In genomic region chr7:2637066-2637471, GRCh38 we compare ENCODE assay signal across 13 cellular contexts. TPM values are rescaled to one million over a fixed set of nuclear protein-coding genes. Genes with fewer than 3 reads are reported as not detected.
DNase-seq lines count a peak whose midpoint lies in the region; ATAC-seq and TF ChIP-seq lines count a peak whose summit lies in the region.
"Had no signal": no experiment of that assay in that cellular context is flagged by ENCODE, and none has a peak within 500 bp of the region (broad histone marks: within the 10 kb centered on the region; RNA-seq: fewer than 3 reads in every experiment).

No MANE protein-coding gene starts in this region.

- ATAC-seq in Panc1 = no peak
- ATAC-seq in naive thymus-derived CD4-positive, alpha-beta T cell = peak; percentile 1
- ATAC-seq in activated naive CD8-positive, alpha-beta T cell treated with anti-CD3 and anti-CD28 coated beads, Interleukin-2, amount 50 U/mL, for 24 hours = no peak
- no peak for ATAC-seq in activated T-helper 17 cell treated with anti-CD3 and anti-CD28 coated beads, Interleukin-2, amount 50 U/mL, for 72 hours (replicated peaks)

- H3K27ac ChIP-seq in Panc1 (ENCODE audit: low read length) = peak overlapping the region; percentile 96
- peak overlapping the region; percentile 70 for H3K27ac ChIP-seq in duodenal mucosa (ENCODE audit: low read depth, low read length)
- H3K27ac ChIP-seq in naive thymus-derived CD4-positive, alpha-beta T cell (ENCODE audit: low read depth, low read length) = no peak overlapping the region
- peak overlapping the region; percentile 80 to 95 (median 88) for H3K27ac ChIP-seq in thyroid gland
- H3K27ac ChIP-seq: C4-2B had no signal

- no peak for DNase-seq in Panc1 (ENCODE audit: low read depth, low spot score)
- DNase-seq in naive thymus-derived CD4-positive, alpha-beta T cell = no peak
- no peak for DNase-seq in thyroid gland
- no peak for DNase-seq in activated naive CD8-positive, alpha-beta T cell treated with anti-CD3 and anti-CD28 coated beads, Interleukin-2, amount 50 U/mL, for 24 hours
- DNase-seq in HCEC 1CT = no peak
- DNase-seq: activated CD4-positive, alpha-beta T cell treated with anti-CD3 and anti-CD28 coated beads for 4 hours; DND-41; NCI-H774 had no signal

- no peak overlapping the region for H3K27ac Mint-ChIP-seq in naive thymus-derived CD4-positive, alpha-beta T cell
- no peak overlapping the region for H3K27ac Mint-ChIP-seq in activated naive CD8-positive, alpha-beta T cell treated with anti-CD3 and anti-CD28 coated beads, Interleukin-2, amount 50 U/mL, for 24 hours
- no peak overlapping the region for H3K27ac Mint-ChIP-seq in activated T-helper 17 cell treated with anti-CD3 and anti-CD28 coated beads, Interleukin-2, amount 50 U/mL, for 72 hours
- H3K27ac Mint-ChIP-seq: T-helper 2 cell treated with Interferon-gamma antibody and Interleukin-4, amounts not matched to agents 5 μg/mL and 100 μg/mL, for 36 hours had no signal

- in situ Hi-C loops in Panc1 (cut with HindIII; ENCODE audit: low pct_unique_long_range_greater_than_20kb, low sequenced_read_pairs) = no loop called here

- no peaks in the 10 kb centered on the region for H3K36me3 Mint-ChIP-seq in naive thymus-derived CD4-positive, alpha-beta T cell
- H3K36me3 Mint-ChIP-seq in activated naive CD8-positive, alpha-beta T cell treated with anti-CD3 and anti-CD28 coated beads, Interleukin-2, amount 50 U/mL, for 24 hours (ENCODE audit: low read depth) = no peaks in the 10 kb centered on the region
- no peaks in the 10 kb centered on the region for H3K36me3 Mint-ChIP-seq in activated T-helper 17 cell treated with anti-CD3 and anti-CD28 coated beads, Interleukin-2, amount 50 U/mL, for 72 hours (ENCODE audit: low read depth)
- H3K36me3 Mint-ChIP-seq: activated naive CD8-positive, alpha-beta T cell had no signal

- intact Hi-C loops in Panc1 (cut with micrococcal nuclease; ENCODE audit: unreplicated experiment) (no loop called here), thyroid gland (cut with DNase I) (no loop called here)
- intact Hi-C loops in naive thymus-derived CD4-positive, alpha-beta T cell (cut with micrococcal nuclease) = no loop called here

- CTCF ChIA-PET in Panc1 (lab: Charles Lee) = no interaction called here
- CTCF ChIA-PET in naive thymus-derived CD4-positive, alpha-beta T cell (lab: Charles Lee) = no interaction called here

- POLR2A ChIA-PET in Panc1 (lab: Charles Lee) = no interaction called here
- POLR2A ChIA-PET in naive thymus-derived CD4-positive, alpha-beta T cell (lab: Charles Lee) = no interaction called here

- peaks cover 0 to 18% (median 13%) of the 10 kb centered on the region in 7 donors for H3K4me1 Mint-ChIP-seq in naive thymus-derived CD4-positive, alpha-beta T cell
- H3K4me1 Mint-ChIP-seq in activated naive CD8-positive, alpha-beta T cell treated with anti-CD3 and anti-CD28 coated beads, Interleukin-2, amount 50 U/mL, for 24 hours = peaks cover 18% of the 10 kb centered on the region
- peaks cover 4% of the 10 kb centered on the region for H3K4me1 Mint-ChIP-seq in activated T-helper 17 cell treated with anti-CD3 and anti-CD28 coated beads, Interleukin-2, amount 50 U/mL, for 72 hours

- no peak for TF ChIP-seq POLR2A in thyroid gland (IDR thresholded peaks at IDR 0.05)

- no peaks in the 10 kb centered on the region for H3K27me3 ChIP-seq in Panc1 (ENCODE audit: control insufficient read depth, insufficient read depth, low read length)
- H3K27me3 ChIP-seq in duodenal mucosa (ENCODE audit: control insufficient read depth in 1 of 2, insufficient read depth in 2 of 2, low read length in 2 of 2) = no peaks in the 10 kb centered on the region
- H3K27me3 ChIP-seq in naive thymus-derived CD4-positive, alpha-beta T cell (ENCODE audit: control insufficient read depth in 2 of 2, insufficient read depth in 2 of 2, low read length in 2 of 2) = no peaks in the 10 kb centered on the region
- no peaks in the 10 kb centered on the region for H3K27me3 ChIP-seq in thyroid gland

- H3K27me3 Mint-ChIP-seq in naive thymus-derived CD4-positive, alpha-beta T cell = no peaks in the 10 kb centered on the region
- no peaks in the 10 kb centered on the region for H3K27me3 Mint-ChIP-seq in activated naive CD8-positive, alpha-beta T cell treated with anti-CD3 and anti-CD28 coated beads, Interleukin-2, amount 50 U/mL, for 24 hours
- no peaks in the 10 kb centered on the region for H3K27me3 Mint-ChIP-seq in activated T-helper 17 cell treated with anti-CD3 and anti-CD28 coated beads, Interleukin-2, amount 50 U/mL, for 72 hours
- H3K27me3 Mint-ChIP-seq: activated naive CD8-positive, alpha-beta T cell had no signal

- H3K4me1 ChIP-seq in Panc1 (ENCODE audit: control insufficient read depth, insufficient read depth, low read length) (peaks cover 83% of the 10 kb centered on the region), duodenal mucosa (ENCODE audit: control insufficient read depth in 1 of 2, insufficient read depth in 2 of 2, low read length in 2 of 2) (peaks cover 30 to 51% of the 10 kb centered on the region in 2 donors), thyroid gland (peaks cover 81 to 95% of the 10 kb centered on the region in 2 donors)
- H3K4me1 ChIP-seq in naive thymus-derived CD4-positive, alpha-beta T cell (ENCODE audit: control insufficient read depth in 2 of 2, insufficient read depth in 2 of 2, low read length in 2 of 2) = peaks cover 0 to 16% of the 10 kb centered on the region in 2 donors

- H3K9me3 Mint-ChIP-seq in naive thymus-derived CD4-positive, alpha-beta T cell = no peaks in the 10 kb centered on the region
- no peaks in the 10 kb centered on the region for H3K9me3 Mint-ChIP-seq in activated naive CD8-positive, alpha-beta T cell treated with anti-CD3 and anti-CD28 coated beads, Interleukin-2, amount 50 U/mL, for 24 hours
- no peaks in the 10 kb centered on the region for H3K9me3 Mint-ChIP-seq in activated T-helper 17 cell treated with anti-CD3 and anti-CD28 coated beads, Interleukin-2, amount 50 U/mL, for 72 hours
- H3K9me3 Mint-ChIP-seq: T-helper 2 cell treated with Interferon-gamma antibody and Interleukin-4, amounts not matched to agents 5 μg/mL and 100 μg/mL, for 36 hours had no signal

- H3K9ac ChIP-seq in duodenal mucosa (ENCODE audit: low read depth in 1 of 2, low read length in 2 of 2) = no peak overlapping the region

- H3K36me3 ChIP-seq in Panc1 (ENCODE audit: control insufficient read depth, insufficient read depth, low read length) = no peaks in the 10 kb centered on the region; the same call in 1 of the 2 replicates
- no peaks in the 10 kb centered on the region for H3K36me3 ChIP-seq in duodenal mucosa (ENCODE audit: control insufficient read depth in 1 of 2, insufficient read depth in 2 of 2, low read length in 2 of 2)
- peaks cover 0 to 3% (median 0%) of the 10 kb centered on the region in 3 experiments for H3K36me3 ChIP-seq in naive thymus-derived CD4-positive, alpha-beta T cell (ENCODE audit: control insufficient read depth in 2 of 3, insufficient read depth in 3 of 3, low read length in 3 of 3)
- no peaks in the 10 kb centered on the region for H3K36me3 ChIP-seq in thyroid gland

- BruUV-seq in Panc1 (replicated peaks; lab: Mats Ljungman, UMichigan) = no TSS peak

- 92 to 93% methylated on average over 11 to 17 of the region's 17 CpGs for WGBS in thyroid gland, 2 donors

- H3K4me3 ChIP-seq in Panc1 (ENCODE audit: low read depth in 2 of 2, low read length in 2 of 2) (no peak overlapping the region), duodenal mucosa (ENCODE audit: low read depth in 1 of 2, low read length in 2 of 2) (no peak overlapping the region), thyroid gland (replicated peaks in 1 of 3) (no peak overlapping the region)
- H3K4me3 ChIP-seq in naive thymus-derived CD4-positive, alpha-beta T cell (ENCODE audit: low read length) = no peak overlapping the region

- no peaks in the 10 kb centered on the region for H3K9me3 ChIP-seq in Panc1 (ENCODE audit: control insufficient read depth, insufficient read depth, low read depth, low read length)
- no peaks in the 10 kb centered on the region for H3K9me3 ChIP-seq in duodenal mucosa (ENCODE audit: control insufficient read depth in 1 of 2, low read length in 2 of 2)
- H3K9me3 ChIP-seq in naive thymus-derived CD4-positive, alpha-beta T cell (ENCODE audit: control insufficient read depth in 2 of 3, low read length in 3 of 3) = no peaks in the 10 kb centered on the region
- H3K9me3 ChIP-seq in thyroid gland = no peaks in the 10 kb centered on the region

- H3K4me3 Mint-ChIP-seq in naive thymus-derived CD4-positive, alpha-beta T cell = no peak overlapping the region
- no peak overlapping the region for H3K4me3 Mint-ChIP-seq in activated naive CD8-positive, alpha-beta T cell treated with anti-CD3 and anti-CD28 coated beads, Interleukin-2, amount 50 U/mL, for 24 hours
- no peak overlapping the region for H3K4me3 Mint-ChIP-seq in activated T-helper 17 cell treated with anti-CD3 and anti-CD28 coated beads, Interleukin-2, amount 50 U/mL, for 72 hours
- H3K4me3 Mint-ChIP-seq: activated naive CD8-positive, alpha-beta T cell; T-helper 2 cell treated with Interferon-gamma antibody and Interleukin-4, amounts not matched to agents 5 μg/mL and 100 μg/mL, for 36 hours had no signal

- TF ChIP-seq CTCF in Panc1 (IDR thresholded peaks at IDR 0.05) (no peak), thyroid gland (IDR thresholded peaks at IDR 0.05) (no peak)

RNA-seq across cellular contexts. Expression of gene TTYH3, which starts 5.3 kb away (rescaled TPM):
- total RNA-seq in Panc1 (2021; ENCODE audit: unreplicated experiment) = 278 TPM
- 421 TPM for polyA plus RNA-seq in Panc1 (2012; ENCODE audit: insufficient read length)
- 100 to 1,000 TPM in 1 of 5 experiments, 10 to 100 TPM in 4; 15.9 to 115 (median 23.5) TPM for total RNA-seq in naive thymus-derived CD4-positive, alpha-beta T cell
- 1 to 10 TPM in 1 of 2 donors, under 1 TPM in 1; 0.53 to 1.6 TPM for polyA plus RNA-seq in naive thymus-derived CD4-positive, alpha-beta T cell
- 10 to 100 TPM; 16.7 to 23.8 (median 21.4) TPM for total RNA-seq in thyroid gland
- 10 to 100 TPM; 14.3 to 17.9 TPM for total RNA-seq in activated T-helper 17 cell treated with anti-CD3 and anti-CD28 coated beads, Interleukin-2, amount 50 U/mL, for 72 hours

RNA-seq across cellular contexts. Expression of gene AMZ1, which starts 50.9 kb away (rescaled TPM):
- total RNA-seq in Panc1 (2021; ENCODE audit: unreplicated experiment) = 0.57 TPM
- polyA plus RNA-seq in Panc1 (2012; ENCODE audit: insufficient read length) = 0.91 TPM
- total RNA-seq in naive thymus-derived CD4-positive, alpha-beta T cell = 1 to 10 TPM in 1 of 5 experiments, under 1 TPM in 4; 0.07 to 2.4 (median 0.80) TPM
- under 1 TPM; 0.07 to 0.13 TPM for polyA plus RNA-seq in naive thymus-derived CD4-positive, alpha-beta T cell
- 1 to 10 TPM in 1 of 4 donors, under 1 TPM in 1, not detected in 2; 0.29 to 1.2 TPM for total RNA-seq in thyroid gland
- under 1 TPM in 1 of 2 donors, not detected in 1; 0.69 TPM for total RNA-seq in activated T-helper 17 cell treated with anti-CD3 and anti-CD28 coated beads, Interleukin-2, amount 50 U/mL, for 72 hours
